ENCODE assay signal across 1 cellular context in genomic region chr19:11089254-11090013, GRCh38.
A peak's percentile ranks its signal among the peaks of the same experiment; 100 is the strongest.
TF ChIP-seq lines count a peak whose summit lies in the region.

LDLR (plus strand) TSS chr19:11089463; CDS start chr19:11089549, 86 bp downstream.

TF ChIP-seq in HepG2, 621 proteins besides CTCF, POLR2A, EP300 and RAD21 (continued from another document and continues in another):
- TF ChIP-seq ZNF576 (CRISPR knock-in tag; IDR thresholded peaks at IDR 0.05) (no peak), ARHGAP35 (CRISPR knock-in tag; IDR thresholded peaks at IDR 0.05; ENCODE audit: borderline replicate concordance) (0 out of 2 replicates have a peak, but pooled peaks have one; percentile 16), KAT7 (CRISPR knock-in tag; IDR thresholded peaks at IDR 0.05; ENCODE audit: borderline replicate concordance) (peak; percentile 26; the same call in 1 of the 2 replicates), ZNF256 (CRISPR knock-in tag; conservative IDR thresholded peaks at IDR 0.05) (no peak), ZNF333 (CRISPR knock-in tag; IDR thresholded peaks at IDR 0.05; ENCODE audit: borderline replicate concordance) (no peak), ZNF230 (CRISPR knock-in tag; IDR thresholded peaks at IDR 0.05) (no peak), ZMYM3 (CRISPR knock-in tag; IDR thresholded peaks at IDR 0.05) (0 out of 2 replicates have a peak, but pooled peaks have one; percentile 13), ZNF407 (CRISPR knock-in tag; IDR thresholded peaks at IDR 0.05; ENCODE audit: not compliant biosample characterization) (no peak), ZNF280D (CRISPR knock-in tag; IDR thresholded peaks at IDR 0.05) (no peak), ATM (IDR thresholded peaks at IDR 0.05; ENCODE audit: borderline replicate concordance) (no peak), ZNF644 (CRISPR knock-in tag; IDR thresholded peaks at IDR 0.05; ENCODE audit: low read depth) (no peak), MYC (CRISPR knock-in tag; IDR thresholded peaks at IDR 0.05; ENCODE audit: borderline replicate concordance) (peak; percentile 39; the same call in 1 of the 2 replicates), SNAPC5 (CRISPR knock-in tag; IDR thresholded peaks at IDR 0.05; ENCODE audit: borderline replicate concordance) (no peak), GATAD1 (CRISPR knock-in tag; IDR thresholded peaks at IDR 0.05) (no peak; the same call in 1 of the 2 replicates), GMEB1 (CRISPR knock-in tag; IDR thresholded peaks at IDR 0.05; ENCODE audit: borderline replicate concordance) (no peak), BRCA1 (CRISPR knock-in tag; IDR thresholded peaks at IDR 0.05) (no peak), ZNF574 (CRISPR knock-in tag; IDR thresholded peaks at IDR 0.05) (0 out of 2 replicates have a peak, but pooled peaks have one; percentile 47), SRSF1 (optimal IDR thresholded peaks at IDR 0.05; ENCODE audit: low read depth, low read length) (no peak), SKI (IDR thresholded peaks at IDR 0.05; ENCODE audit: partially characterized antibody) (no peak), REPIN1 (CRISPR knock-in tag; IDR thresholded peaks at IDR 0.05; ENCODE audit: borderline replicate concordance, low read depth) (no peak), ZNF234 (CRISPR knock-in tag; conservative IDR thresholded peaks at IDR 0.05) (no peak), ZSCAN29 (CRISPR knock-in tag; conservative IDR thresholded peaks at IDR 0.05) (no peak), BATF2 (CRISPR knock-in tag; IDR thresholded peaks at IDR 0.05) (no peak), PCBP1 (IDR thresholded peaks at IDR 0.05; ENCODE audit: borderline replicate concordance, low read depth, low read length) (no peak), ZNF232 (CRISPR knock-in tag; IDR thresholded peaks at IDR 0.05; ENCODE audit: borderline replicate concordance) (no peak), ESRRA (CRISPR knock-in tag; IDR thresholded peaks at IDR 0.05; ENCODE audit: low read depth) (no peak), MIER2 (CRISPR knock-in tag; IDR thresholded peaks at IDR 0.05) (no peak), ZBTB49 (CRISPR knock-in tag; IDR thresholded peaks at IDR 0.05; ENCODE audit: borderline replicate concordance) (no peak), GPBP1L1 (CRISPR knock-in tag; IDR thresholded peaks at IDR 0.05) (no peak), PAWR (CRISPR knock-in tag; IDR thresholded peaks at IDR 0.05; ENCODE audit: borderline replicate concordance) (no peak), CBFB (CRISPR knock-in tag; IDR thresholded peaks at IDR 0.05) (no peak), MIER3 (CRISPR knock-in tag; IDR thresholded peaks at IDR 0.05; ENCODE audit: borderline replicate concordance) (no peak; the same call in 1 of the 2 replicates), BRD4 (CRISPR knock-in tag; IDR thresholded peaks at IDR 0.05) (no peak), TFDP1 (CRISPR knock-in tag; IDR thresholded peaks at IDR 0.05; ENCODE audit: borderline replicate concordance) (peak; percentile 68; the same call in 1 of the 2 replicates), NFIC (IDR thresholded peaks at IDR 0.05; ENCODE audit: low read length) (no peak)
